13 cellular contexts compared by ENCODE assay signal in the genomic region with DNA sequence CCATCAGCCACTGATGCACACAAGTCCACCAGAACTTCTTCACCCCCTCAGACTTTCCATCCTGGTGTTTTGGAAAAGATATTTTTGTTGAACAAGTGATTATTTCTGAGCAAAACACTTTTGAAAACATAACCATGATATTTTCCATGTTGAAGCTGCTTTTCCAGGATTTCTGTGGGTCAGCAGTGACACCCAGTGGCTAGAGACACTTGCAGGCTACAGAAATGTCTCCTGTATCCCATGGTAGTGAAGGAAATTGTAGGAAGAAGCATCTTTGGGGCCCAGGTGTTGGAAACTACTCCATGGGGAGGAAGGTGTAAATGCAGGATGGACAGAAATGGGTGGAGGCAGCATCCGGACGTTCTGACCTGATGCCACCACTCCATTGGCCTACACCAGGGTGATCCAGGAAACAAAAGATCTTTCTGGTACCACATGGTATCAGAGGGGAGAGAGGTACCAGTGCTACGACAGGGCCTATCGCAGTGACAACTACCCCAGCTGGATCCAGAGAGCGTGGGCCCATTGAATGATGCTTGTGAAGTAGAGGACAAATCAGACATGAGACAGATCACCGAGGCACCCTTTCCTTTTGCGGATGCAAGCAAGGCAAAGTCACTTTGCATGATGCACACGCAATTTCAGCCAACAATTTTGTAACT.
DNase-seq lines count a peak whose midpoint lies in the region; ATAC-seq, FAIRE-seq and TF ChIP-seq lines count a peak whose summit lies in the region.
"Had no signal": no experiment of that assay in that cellular context is flagged by ENCODE, and none has a peak within 500 bp of the region (broad histone marks: within the 10 kb centered on the region; RNA-seq: fewer than 3 reads in every experiment).

No MANE protein-coding gene starts in this region.

- H3K4me3 Mint-ChIP-seq in astrocyte (ENCODE audit: unreplicated experiment), result no peak overlapping the region
- H3K4me3 Mint-ChIP-seq: naive thymus-derived CD4-positive, alpha-beta T cell had no signal

- H3K4me3 ChIP-seq in NB4 (ENCODE audit: low read depth, low read length) (no peak overlapping the region), astrocyte (ENCODE audit: insufficient read depth, low read depth, low read length) (no peak overlapping the region)
- H3K4me3 ChIP-seq: ascending aorta had no signal

- no peaks in the 10 kb centered on the region for H3K4me1 Mint-ChIP-seq in astrocyte (ENCODE audit: low read depth, unreplicated experiment)

- H3K9me3 Mint-ChIP-seq in astrocyte (ENCODE audit: unreplicated experiment), result no peaks in the 10 kb centered on the region

- H2AFZ ChIP-seq in astrocyte (ENCODE audit: low read depth, low read length), result no peak overlapping the region

- no peak overlapping the region for H3K27ac ChIP-seq in astrocyte (ENCODE audit: low read depth, low read length)
- no peak overlapping the region for H3K27ac ChIP-seq in caudate nucleus (ENCODE audit: low read depth, low read length)
- H3K27ac ChIP-seq: ascending aorta, HL-60 had no signal

- no peaks in the 10 kb centered on the region for H3K27me3 Mint-ChIP-seq in astrocyte (ENCODE audit: low read depth, unreplicated experiment)

- H3K4me1 ChIP-seq in astrocyte (ENCODE audit: insufficient read depth, low read length), result no peaks in the 10 kb centered on the region
- H3K4me1 ChIP-seq: ascending aorta had no signal

- H3K27ac Mint-ChIP-seq in astrocyte (ENCODE audit: unreplicated experiment), result no peak overlapping the region
- H3K27ac Mint-ChIP-seq: naive thymus-derived CD4-positive, alpha-beta T cell had no signal

- no peaks in the 10 kb centered on the region for H3K79me2 ChIP-seq in astrocyte (ENCODE audit: insufficient read depth, low read length)

- no peaks in the 10 kb centered on the region for H4K20me1 ChIP-seq in astrocyte (ENCODE audit: insufficient read depth, low read length)

- no peak overlapping the region for H3K9ac ChIP-seq in astrocyte (ENCODE audit: low read length)

- peak; percentile 14 for TF ChIP-seq CTCF in NB4 (IDR thresholded peaks at IDR 0.05; ENCODE audit: low read depth, low read length)
- peak; percentile 27 for TF ChIP-seq CTCF in astrocyte (IDR thresholded peaks at IDR 0.05; ENCODE audit: insufficient read depth, low read depth, low read length)

- no peaks in the 10 kb centered on the region for H3K9me3 ChIP-seq in astrocyte (ENCODE audit: insufficient read depth, low read depth, low read length)
- H3K9me3 ChIP-seq: ascending aorta had no signal

- no peak for ATAC-seq in GM21825 (IDR thresholded peaks at IDR 0.05; ENCODE audit: unreplicated experiment)
- ATAC-seq: naive thymus-derived CD4-positive, alpha-beta T cell had no signal

- H3K4me2 ChIP-seq in astrocyte (ENCODE audit: low read length), result no peak overlapping the region

- H3K36me3 Mint-ChIP-seq in astrocyte (ENCODE audit: low read depth, unreplicated experiment), result peaks cover 1% of the 10 kb centered on the region
- H3K36me3 Mint-ChIP-seq: naive thymus-derived CD4-positive, alpha-beta T cell had no signal

- no peak for TF ChIP-seq POLR2A in NB4 (IDR thresholded peaks at IDR 0.05; ENCODE audit: extremely low read depth, insufficient read length)

- FAIRE-seq in astrocyte (lab: Jason Lieb, UNC), result no peak

- no peaks in the 10 kb centered on the region for H3K36me3 ChIP-seq in astrocyte (ENCODE audit: insufficient read depth, low read length)
- H3K36me3 ChIP-seq: ascending aorta had no signal

- DNase-seq in DMS153 treated with DMSO at 0.1 percent for 48 hours (lab: John Stamatoyannopoulos, UW; ENCODE audit: unreplicated experiment) (peak; percentile 50), NB4 (ENCODE audit: low read depth) (no peak), astrocyte (ENCODE audit: low read depth) (no peak), myocyte (ENCODE audit: low read depth) (peak; percentile 3), HuH-7 (ENCODE audit: low spot score) (no peak), GM03348 (ENCODE audit: low spot score) (no peak), caudate nucleus (lab: John Stamatoyannopoulos, UW) (no peak)
- DNase-seq: activated CD8-positive, alpha-beta memory T cell treated with anti-CD3 and anti-CD28 coated beads for 24 hours; foreskin melanocyte; naive thymus-derived CD4-positive, alpha-beta T cell had no signal

- H3K27me3 ChIP-seq in astrocyte (ENCODE audit: insufficient read depth, low read length), result no peaks in the 10 kb centered on the region
- H3K27me3 ChIP-seq: ascending aorta had no signal

Comparison
In these comparisons a context has a peak if more than half of its experiments do, and no peak if none do; other contexts are left out.
1. DNase-seq: peak in DMS153 treated with DMSO at 0.1 percent for 48 hours (single experiment) and myocyte (single experiment); none in NB4 (single experiment), astrocyte (single experiment), HuH-7 (single experiment), GM03348 (single experiment) and caudate nucleus (0 of 61).